In genomic region chrX:10479508-10479907, GRCh38 we compare ENCODE assay signal across 35 cellular contexts.
A peak's percentile ranks its signal among the peaks of the same experiment; 100 is the strongest.
DNase-seq lines count a peak whose midpoint lies in the region; ATAC-seq, FAIRE-seq and TF ChIP-seq lines count a peak whose summit lies in the region.
"Had no signal": no experiment of that assay in that cellular context is flagged by ENCODE, and none has a peak within 500 bp of the region (broad histone marks: within the 10 kb centered on the region; RNA-seq: fewer than 3 reads in every experiment).

No MANE protein-coding gene starts in this region.

- H3K27ac ChIP-seq in SK-N-SH (ENCODE audit: low read depth in 2 of 2, low read length in 1 of 2), result no peak overlapping the region
- H3K27ac ChIP-seq in HEK293 (ENCODE audit: extremely low read depth, low read depth, low read length), result no peak overlapping the region
- peak overlapping the region; percentile 64 for H3K27ac ChIP-seq in neural cell (ENCODE audit: low read length)
- no peak overlapping the region for H3K27ac ChIP-seq in pancreas
- H3K27ac ChIP-seq in upper lobe of right lung, result no peak overlapping the region
- no peak overlapping the region for H3K27ac ChIP-seq in tibial artery
- H3K27ac ChIP-seq: 22Rv1; A549; BLaER1; BLaER1 treated with 17β-estradiol and CSF1 and Interleukin-3, amounts not matched to agents 10 nM and 100 nM; C4-2B had no signal

- H3K36me3 ChIP-seq in SK-N-SH (replicated peaks in 1 of 2; ENCODE audit: control insufficient read depth in 1 of 2, insufficient read depth in 2 of 2, low read length in 1 of 2) (peaks cover 0 to 2% of the 10 kb centered on the region in 2 experiments), HEK293 (ENCODE audit: control insufficient read depth in 2 of 2, insufficient read depth in 1 of 2, low read length in 2 of 2) (peaks cover 0 to 84% of the 10 kb centered on the region in 2 experiments; a peak in 1 of 3 replicates), neural cell (ENCODE audit: insufficient read depth, low read length) (no peaks in the 10 kb centered on the region), pancreas (no peaks in the 10 kb centered on the region), upper lobe of right lung (no peaks in the 10 kb centered on the region), tibial artery (no peaks in the 10 kb centered on the region)
- H3K36me3 ChIP-seq: BE2C; BLaER1; BLaER1 treated with 17β-estradiol and CSF1 and Interleukin-3, amounts not matched to agents 10 nM and 100 nM had no signal

- TF ChIP-seq CTCF in SK-N-SH (IDR thresholded peaks at IDR 0.05) (no peak), HEK293 (tag by site-specific recombination; IDR thresholded peaks at IDR 0.05) (no peak), neural cell (IDR thresholded peaks at IDR 0.05; ENCODE audit: poor library complexity, severe bottlenecking) (no peak), pancreas (IDR thresholded peaks at IDR 0.05) (no peak), upper lobe of right lung (IDR thresholded peaks at IDR 0.05) (no peak), tibial artery (IDR thresholded peaks at IDR 0.05) (no peak)

- peak; percentile 56 for FAIRE-seq in pancreas (lab: Jason Lieb, UNC)
- FAIRE-seq: A204.1, D721Med had no signal

- H3K79me2 ChIP-seq in SK-N-SH (ENCODE audit: insufficient read depth) (no peaks in the 10 kb centered on the region), neural cell (replicated peaks; ENCODE audit: insufficient read depth, low read length) (no peaks in the 10 kb centered on the region)

- H3F3A ChIP-seq in SK-N-SH (replicated peaks; ENCODE audit: insufficient read depth), result no peaks in the 10 kb centered on the region
- H3F3A ChIP-seq in neural cell (ENCODE audit: insufficient read depth, low read length, poor library complexity, severe bottlenecking), result no peaks in the 10 kb centered on the region

- ATAC-seq in SK-N-SH treated with all-trans-retinoic acid at 6 μM for 48 hours, result no peak
- ATAC-seq in pancreas, result no peak
- no peak for ATAC-seq in upper lobe of right lung
- ATAC-seq: A549; CD8-positive, alpha-beta T cell had no signal

- H3K4me2 ChIP-seq in SK-N-SH, result no peak overlapping the region
- no peak overlapping the region for H3K4me2 ChIP-seq in neural cell (ENCODE audit: low read length)
- H3K4me2 ChIP-seq: A549; BLaER1; BLaER1 treated with 17β-estradiol and CSF1 and Interleukin-3, amounts not matched to agents 10 nM and 100 nM had no signal

- intact Hi-C loops in pancreas (cut with DNase I), result no loop called here
- intact Hi-C loops in upper lobe of right lung (cut with DNase I), result no loop called here
- intact Hi-C loops in tibial artery (cut with DNase I; ENCODE audit: low total_unique reads), result no loop called here

- TF ChIP-seq EP300 in SK-N-SH (IDR thresholded peaks at IDR 0.05; ENCODE audit: borderline replicate concordance in 1 of 2, low read depth in 1 of 2, low read length in 1 of 2) (no peak), neural cell (conservative IDR thresholded peaks at IDR 0.05; ENCODE audit: poor library complexity, severe bottlenecking) (no peak)

- no peak overlapping the region for H3K4me3 ChIP-seq in SK-N-SH (ENCODE audit: low read depth in 2 of 2, low read length in 1 of 2)
- H3K4me3 ChIP-seq in HEK293 (ENCODE audit: low read depth, low read length), result no peak overlapping the region
- no peak overlapping the region for H3K4me3 ChIP-seq in neural cell (ENCODE audit: low read length)
- H3K4me3 ChIP-seq in pancreas, result no peak overlapping the region
- no peak overlapping the region for H3K4me3 ChIP-seq in upper lobe of right lung
- H3K4me3 ChIP-seq in tibial artery, result no peak overlapping the region
- H3K4me3 ChIP-seq: A549; BLaER1; BLaER1 treated with 17β-estradiol and CSF1 and Interleukin-3, amounts not matched to agents 10 nM and 100 nM had no signal

- CTCF ChIA-PET in SK-N-SH (lab: Yijun Ruan, JAX) (no interaction called here), HEK293 (lab: Yijun Ruan, JAX) (interaction anchor here (0.6 kb wide), 1 partner anchor 349 kb away, joined by 3 read pairs; no protein-coding TSS in a partner anchor)

- H3K27me3 ChIP-seq in SK-N-SH (ENCODE audit: insufficient read depth) (no peaks in the 10 kb centered on the region), neural cell (ENCODE audit: insufficient read depth, low read depth, low read length) (no peaks in the 10 kb centered on the region), pancreas (no peaks in the 10 kb centered on the region), upper lobe of right lung (no peaks in the 10 kb centered on the region), tibial artery (no peaks in the 10 kb centered on the region)
- H3K27me3 ChIP-seq: BE2C had no signal

- WGBS in SK-N-SH (ENCODE audit: low lambda C conversion rate), result 52% methylated on average over 3 of the region's 3 CpGs
- WGBS in pancreas, 2 donors, result 60 to 84% methylated on average over 3 of the region's 3 CpGs

- DNase-seq in SK-N-SH (no peak), pancreas (no peak), NCI-H774 (lab: John Stamatoyannopoulos, UW) (no peak), upper lobe of right lung (no peak), tibial artery (no peak)
- DNase-seq: 8988T; ACHN; AML-193; BE2C; C1 segment of cervical spinal cord; Caco-2; Calu3; CD4-positive, alpha-beta memory T cell; CD4-positive, alpha-beta T cell; CD4-positive, CD25-positive, alpha-beta regulatory T cell; CD8-positive, alpha-beta memory T cell; CD8-positive, alpha-beta T cell; COR-L47; DMS 273 treated with DMSO at 0.1 percent for 48 hours; DMS153; DMS53; DMS79; DMS79 treated with DMSO at 0.1 percent for 48 hours; DND-41; EL had no signal

- H3K9me2 ChIP-seq in SK-N-SH, result no peaks in the 10 kb centered on the region
- no peaks in the 10 kb centered on the region for H3K9me2 ChIP-seq in neural cell (ENCODE audit: insufficient read depth, low read length)

- H4K20me1 ChIP-seq in SK-N-SH (ENCODE audit: insufficient read depth) (no peaks in the 10 kb centered on the region), neural cell (ENCODE audit: insufficient read depth) (no peaks in the 10 kb centered on the region)
- H4K20me1 ChIP-seq: BLaER1; BLaER1 treated with 17β-estradiol and CSF1 and Interleukin-3, amounts not matched to agents 10 nM and 100 nM had no signal

- H3K9ac ChIP-seq in SK-N-SH (no peak overlapping the region), neural cell (ENCODE audit: low read length) (no peak overlapping the region)
- H3K9ac ChIP-seq: BLaER1; BLaER1 treated with 17β-estradiol and CSF1 and Interleukin-3, amounts not matched to agents 10 nM and 100 nM had no signal

- H3K4me1 ChIP-seq in SK-N-SH (ENCODE audit: control insufficient read depth in 1 of 2, insufficient read depth in 2 of 2, low read depth in 1 of 2, low read length in 1 of 2) (no peaks in the 10 kb centered on the region; a peak in 1 of 4 replicates), HEK293 (ENCODE audit: control insufficient read depth, insufficient read depth, low read length) (no peaks in the 10 kb centered on the region), pancreas (peaks cover 0 to 6% (median 0%) of the 10 kb centered on the region in 3 donors), upper lobe of right lung (peaks cover 7% of the 10 kb centered on the region), tibial artery (peaks cover 0 to 4% (median 0%) of the 10 kb centered on the region in 4 donors)
- H3K4me1 ChIP-seq: Caco-2 had no signal

- H3K9me3 ChIP-seq in SK-N-SH, result no peaks in the 10 kb centered on the region
- H3K9me3 ChIP-seq in HEK293 (ENCODE audit: control insufficient read depth, insufficient read depth, low read depth, low read length), result no peaks in the 10 kb centered on the region
- H3K9me3 ChIP-seq in neural cell (ENCODE audit: low read length), result no peaks in the 10 kb centered on the region
- H3K9me3 ChIP-seq in pancreas, result no peaks in the 10 kb centered on the region
- no peaks in the 10 kb centered on the region for H3K9me3 ChIP-seq in upper lobe of right lung
- H3K9me3 ChIP-seq in tibial artery, result no peaks in the 10 kb centered on the region
- H3K9me3 ChIP-seq: A549, BE2C, Caco-2 had no signal

- TF ChIP-seq RAD21 in SK-N-SH (IDR thresholded peaks at IDR 0.05; ENCODE audit: low read length), result no peak
- no peak for TF ChIP-seq RAD21 in neural cell (conservative IDR thresholded peaks at IDR 0.05)

- POLR2A ChIA-PET in SK-N-SH (lab: Yijun Ruan, JAX) (no interaction called here), HEK293 (lab: Yijun Ruan, JAX) (no interaction called here)

- H2AFZ ChIP-seq in SK-N-SH (ENCODE audit: low read depth), result no peak overlapping the region
- no peak overlapping the region for H2AFZ ChIP-seq in neural cell (ENCODE audit: low read depth, low read length)

TF ChIP-seq in SK-N-SH treated with all-trans-retinoic acid at 6 μM for 48 hours, 23 proteins besides CTCF, POLR2A, EP300 and RAD21:
- TF ChIP-seq ZNF8 (CRISPR knock-in tag; IDR thresholded peaks at IDR 0.05), result peak; percentile 75
- no peak for TF ChIP-seq ZFP3 (CRISPR knock-in tag; IDR thresholded peaks at IDR 0.05)

TF ChIP-seq in SK-N-SH, 30 proteins besides CTCF, POLR2A, EP300 and RAD21 (continues in another document):
- TF ChIP-seq GATA2 (CRISPR knock-in tag; IDR thresholded peaks at IDR 0.05) (no peak), MXI1 (IDR thresholded peaks at IDR 0.05; ENCODE audit: low read depth, low read length) (no peak), TCF12 (IDR thresholded peaks at IDR 0.05) (no peak), FOSL2 (IDR thresholded peaks at IDR 0.05; ENCODE audit: borderline replicate concordance, low read depth) (no peak), MEF2A (IDR thresholded peaks at IDR 0.05; ENCODE audit: borderline replicate concordance, low read depth) (no peak), NRF1 (IDR thresholded peaks at IDR 0.05; ENCODE audit: low read depth, low read length) (no peak), FOXM1 (IDR thresholded peaks at IDR 0.05; ENCODE audit: low read depth) (no peak)

TF ChIP-seq in HEK293, 187 proteins besides CTCF, POLR2A, EP300 and RAD21 (continues in another document):
- no peak for TF ChIP-seq ZNF362 (tag by site-specific recombination; IDR thresholded peaks at IDR 0.05)

TF ChIP-seq in neural cell, 6 proteins besides CTCF, POLR2A, EP300 and RAD21 (continues in another document):
- TF ChIP-seq SMC3 (conservative IDR thresholded peaks at IDR 0.05; ENCODE audit: poor library complexity) (no peak), EZH2 (IDR thresholded peaks at IDR 0.05; ENCODE audit: borderline replicate concordance, insufficient read depth, low read length, poor library complexity, severe bottlenecking) (no peak), TAF1 (IDR thresholded peaks at IDR 0.05; ENCODE audit: low read depth) (no peak)
